ENCODE assay signal across 1 cellular context in the genomic region with DNA sequence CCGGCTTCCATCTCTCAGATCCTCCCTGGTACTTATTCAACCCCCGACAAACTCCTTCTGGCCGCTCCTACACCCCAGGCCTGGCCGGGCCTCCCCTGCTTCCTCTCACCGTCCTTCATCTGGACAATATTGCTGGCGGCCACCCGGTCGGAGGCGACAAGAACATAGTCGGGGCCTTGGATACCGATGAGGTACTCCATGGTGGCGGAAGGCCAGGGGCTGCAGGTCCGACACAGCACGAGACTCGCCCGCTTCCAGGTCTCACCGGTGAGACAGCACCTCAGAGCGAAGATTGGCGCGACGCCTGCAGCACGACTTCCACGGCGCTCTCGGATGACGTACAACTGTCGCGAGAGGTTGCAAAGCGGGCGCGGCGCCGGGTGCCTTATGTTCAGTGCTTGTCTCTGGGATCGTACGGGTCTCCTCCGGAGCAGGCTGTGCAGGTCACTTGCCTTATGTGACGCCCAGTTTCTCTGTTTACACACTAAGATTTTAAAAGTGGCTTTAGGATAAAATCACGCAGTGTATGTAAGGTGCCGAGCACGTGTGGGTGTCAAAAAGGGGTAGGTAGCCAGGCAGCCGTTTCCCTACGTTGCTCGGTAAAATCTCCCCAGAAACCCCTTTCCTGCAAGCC.
TF ChIP-seq lines count a peak whose summit lies in the region.

PSMB2 (minus strand) TSS at position 294 of the 634 bp plus-strand sequence; CDS start at position 200, 94 bp downstream.

TF ChIP-seq in HEK293, 187 proteins besides CTCF, POLR2A, EP300 and RAD21 (continued from another document and continues in another):
- TF ChIP-seq, protein P1, sequence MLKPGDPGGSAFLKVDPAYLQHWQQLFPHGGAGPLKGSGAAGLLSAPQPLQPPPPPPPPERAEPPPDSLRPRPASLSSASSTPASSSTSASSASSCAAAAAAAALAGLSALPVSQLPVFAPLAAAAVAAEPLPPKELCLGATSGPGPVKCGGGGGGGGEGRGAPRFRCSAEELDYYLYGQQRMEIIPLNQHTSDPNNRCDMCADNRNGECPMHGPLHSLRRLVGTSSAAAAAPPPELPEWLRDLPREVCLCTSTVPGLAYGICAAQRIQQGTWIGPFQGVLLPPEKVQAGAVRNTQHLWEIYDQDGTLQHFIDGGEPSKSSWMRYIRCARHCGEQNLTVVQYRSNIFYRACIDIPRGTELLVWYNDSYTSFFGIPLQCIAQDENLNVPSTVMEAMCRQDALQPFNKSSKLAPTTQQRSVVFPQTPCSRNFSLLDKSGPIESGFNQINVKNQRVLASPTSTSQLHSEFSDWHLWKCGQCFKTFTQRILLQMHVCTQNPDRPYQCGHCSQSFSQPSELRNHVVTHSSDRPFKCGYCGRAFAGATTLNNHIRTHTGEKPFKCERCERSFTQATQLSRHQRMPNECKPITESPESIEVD (tag by site-specific recombination; IDR thresholded peaks at IDR 0.05): no peak
- TF ChIP-seq TSHZ1 (tag by site-specific recombination; IDR thresholded peaks at IDR 0.05; ENCODE audit: borderline replicate concordance) (no peak), ZNF362 (tag by site-specific recombination; IDR thresholded peaks at IDR 0.05) (no peak), ZFP41 (tag by site-specific recombination; IDR thresholded peaks at IDR 0.05; ENCODE audit: borderline replicate concordance) (no peak), MEIS1 (CRISPR knock-in tag; IDR thresholded peaks at IDR 0.05; ENCODE audit: borderline replicate concordance) (no peak), ZNF223 (tag by site-specific recombination; IDR thresholded peaks at IDR 0.05) (no peak), KLF1 (tag by site-specific recombination; IDR thresholded peaks at IDR 0.05) (peak; percentile 17; the same call in 1 of the 2 replicates), KLF16 (tag by site-specific recombination; IDR thresholded peaks at IDR 0.05) (peak; percentile 28), ZNF544 (tag by site-specific recombination; IDR thresholded peaks at IDR 0.05) (no peak), ZNF24 (tag by site-specific recombination; IDR thresholded peaks at IDR 0.05) (no peak), GFI1B (tag by site-specific recombination; IDR thresholded peaks at IDR 0.05) (no peak), SETDB1 (IDR thresholded peaks at IDR 0.05; ENCODE audit: insufficient read length, low read length) (no peak), ZNF791 (tag by site-specific recombination; IDR thresholded peaks at IDR 0.05) (no peak), ZNF138 (tag by site-specific recombination; IDR thresholded peaks at IDR 0.05; ENCODE audit: borderline replicate concordance) (no peak), ZNF549 (tag by site-specific recombination; IDR thresholded peaks at IDR 0.05) (no peak), SALL2 (tag by site-specific recombination; IDR thresholded peaks at IDR 0.05; ENCODE audit: borderline replicate concordance) (no peak), ZBTB44 (tag by site-specific recombination; IDR thresholded peaks at IDR 0.05) (peak; percentile 58; the same call in 1 of the 2 replicates), ZNF664 (tag by site-specific recombination; IDR thresholded peaks at IDR 0.05) (no peak), PRDM1 (tag by site-specific recombination; IDR thresholded peaks at IDR 0.05) (no peak), ZNF677 (tag by site-specific recombination; IDR thresholded peaks at IDR 0.05) (no peak), MZF1 (tag by site-specific recombination; IDR thresholded peaks at IDR 0.05; ENCODE audit: borderline replicate concordance) (no peak), ZSCAN5A (tag by site-specific recombination; IDR thresholded peaks at IDR 0.05) (no peak), ZFHX2 (tag by site-specific recombination; conservative IDR thresholded peaks at IDR 0.05) (no peak), ZNF473 (tag by site-specific recombination; IDR thresholded peaks at IDR 0.05) (no peak), ZNF571 (tag by site-specific recombination; IDR thresholded peaks at IDR 0.05) (no peak), ZNF610 (tag by site-specific recombination; IDR thresholded peaks at IDR 0.05; ENCODE audit: borderline replicate concordance) (peak; percentile 59; the same call in 1 of the 2 replicates), ZNF600 (tag by site-specific recombination; IDR thresholded peaks at IDR 0.05) (peak; percentile 46; the same call in 1 of the 2 replicates), BCL11B (tag by site-specific recombination; IDR thresholded peaks at IDR 0.05; ENCODE audit: low read depth) (no peak), ZNF404 (tag by site-specific recombination; IDR thresholded peaks at IDR 0.05) (no peak), ZNF670 (tag by site-specific recombination; IDR thresholded peaks at IDR 0.05; ENCODE audit: low read depth) (no peak), ZNF658 (tag by site-specific recombination; IDR thresholded peaks at IDR 0.05) (no peak), REPIN1 (tag by site-specific recombination; IDR thresholded peaks at IDR 0.05; ENCODE audit: low read depth) (0 out of 2 replicates have a peak, but pooled peaks have one; percentile 19), ZNF624 (tag by site-specific recombination; IDR thresholded peaks at IDR 0.05) (no peak), ZNF146 (tag by site-specific recombination; IDR thresholded peaks at IDR 0.05) (no peak), HOXD13 (CRISPR knock-in tag; IDR thresholded peaks at IDR 0.05; ENCODE audit: borderline replicate concordance) (no peak), ZNF530 (tag by site-specific recombination; IDR thresholded peaks at IDR 0.05; ENCODE audit: low read depth) (no peak), HOXA7 (CRISPR knock-in tag; IDR thresholded peaks at IDR 0.05; ENCODE audit: borderline replicate concordance) (no peak), ZBTB8A (tag by site-specific recombination; IDR thresholded peaks at IDR 0.05) (peak; percentile 78), ZSCAN30 (tag by site-specific recombination; IDR thresholded peaks at IDR 0.05) (peak; percentile 37; the same call in 1 of the 2 replicates), ZBTB17 (tag by site-specific recombination; IDR thresholded peaks at IDR 0.05) (peak; percentile 99), BCL11A (tag by site-specific recombination; IDR thresholded peaks at IDR 0.05; ENCODE audit: low read depth) (no peak), ZSCAN16 (tag by site-specific recombination; IDR thresholded peaks at IDR 0.05) (0 out of 2 replicates have a peak, but pooled peaks have one; percentile 22), ZNF776 (tag by site-specific recombination; IDR thresholded peaks at IDR 0.05; ENCODE audit: borderline replicate concordance) (no peak), ZNF768 (tag by site-specific recombination; IDR thresholded peaks at IDR 0.05) (no peak), ZNF416 (tag by site-specific recombination; IDR thresholded peaks at IDR 0.05) (no peak), ZNF324 (tag by site-specific recombination; IDR thresholded peaks at IDR 0.05) (no peak; the same call in 1 of the 2 replicates), PBX3 (CRISPR knock-in tag; IDR thresholded peaks at IDR 0.05) (peak; percentile 76; the same call in 1 of the 2 replicates)
- TF ChIP-seq, protein P2, sequence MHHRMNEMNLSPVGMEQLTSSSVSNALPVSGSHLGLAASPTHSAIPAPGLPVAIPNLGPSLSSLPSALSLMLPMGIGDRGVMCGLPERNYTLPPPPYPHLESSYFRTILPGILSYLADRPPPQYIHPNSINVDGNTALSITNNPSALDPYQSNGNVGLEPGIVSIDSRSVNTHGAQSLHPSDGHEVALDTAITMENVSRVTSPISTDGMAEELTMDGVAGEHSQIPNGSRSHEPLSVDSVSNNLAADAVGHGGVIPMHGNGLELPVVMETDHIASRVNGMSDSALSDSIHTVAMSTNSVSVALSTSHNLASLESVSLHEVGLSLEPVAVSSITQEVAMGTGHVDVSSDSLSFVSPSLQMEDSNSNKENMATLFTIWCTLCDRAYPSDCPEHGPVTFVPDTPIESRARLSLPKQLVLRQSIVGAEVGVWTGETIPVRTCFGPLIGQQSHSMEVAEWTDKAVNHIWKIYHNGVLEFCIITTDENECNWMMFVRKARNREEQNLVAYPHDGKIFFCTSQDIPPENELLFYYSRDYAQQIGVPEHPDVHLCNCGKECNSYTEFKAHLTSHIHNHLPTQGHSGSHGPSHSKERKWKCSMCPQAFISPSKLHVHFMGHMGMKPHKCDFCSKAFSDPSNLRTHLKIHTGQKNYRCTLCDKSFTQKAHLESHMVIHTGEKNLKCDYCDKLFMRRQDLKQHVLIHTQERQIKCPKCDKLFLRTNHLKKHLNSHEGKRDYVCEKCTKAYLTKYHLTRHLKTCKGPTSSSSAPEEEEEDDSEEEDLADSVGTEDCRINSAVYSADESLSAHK (tag by site-specific recombination; IDR thresholded peaks at IDR 0.05): 0 out of 2 replicates have a peak, but pooled peaks have one; percentile 32
- TF ChIP-seq, protein P3, sequence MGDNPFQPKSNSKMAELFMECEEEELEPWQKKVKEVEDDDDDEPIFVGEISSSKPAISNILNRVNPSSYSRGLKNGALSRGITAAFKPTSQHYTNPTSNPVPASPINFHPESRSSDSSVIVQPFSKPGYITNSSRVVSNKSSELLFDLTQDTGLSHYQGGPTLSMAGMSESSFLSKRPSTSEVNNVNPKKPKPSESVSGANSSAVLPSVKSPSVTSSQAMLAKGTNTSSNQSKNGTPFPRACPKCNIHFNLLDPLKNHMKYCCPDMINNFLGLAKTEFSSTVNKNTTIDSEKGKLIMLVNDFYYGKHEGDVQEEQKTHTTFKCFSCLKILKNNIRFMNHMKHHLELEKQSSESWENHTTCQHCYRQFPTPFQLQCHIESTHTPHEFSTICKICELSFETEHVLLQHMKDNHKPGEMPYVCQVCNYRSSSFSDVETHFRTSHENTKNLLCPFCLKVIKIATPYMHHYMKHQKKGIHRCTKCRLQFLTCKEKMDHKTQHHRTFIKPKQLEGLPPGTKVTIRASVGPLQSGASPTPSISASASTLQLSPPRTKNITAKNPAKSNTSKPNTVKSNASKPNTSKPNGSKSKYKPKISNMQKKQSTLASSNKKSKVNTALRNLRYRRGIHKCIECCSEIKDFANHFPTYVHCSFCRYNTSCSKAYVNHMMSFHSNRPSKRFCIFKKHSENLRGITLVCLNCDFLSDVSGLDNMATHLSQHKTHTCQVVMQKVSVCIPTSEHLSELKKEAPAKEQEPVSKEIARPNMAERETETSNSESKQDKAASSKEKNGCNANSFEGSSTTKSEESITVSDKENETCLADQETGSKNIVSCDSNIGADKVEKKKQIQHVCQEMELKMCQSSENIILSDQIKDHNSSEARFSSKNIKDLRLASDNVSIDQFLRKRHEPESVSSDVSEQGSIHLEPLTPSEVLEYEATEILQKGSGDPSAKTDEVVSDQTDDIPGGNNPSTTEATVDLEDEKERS (tag by site-specific recombination; IDR thresholded peaks at IDR 0.05): no peak
